ENCODE assay signal across 10 cellular contexts in genomic region chr13:50075619-50076097, GRCh38.
DNase-seq lines count a peak whose midpoint lies in the region; ATAC-seq and TF ChIP-seq lines count a peak whose summit lies in the region.
"Had no signal": no experiment of that assay in that cellular context is flagged by ENCODE, and none has a peak within 500 bp of the region (broad histone marks: within the 10 kb centered on the region; RNA-seq: fewer than 3 reads in every experiment).

No MANE protein-coding gene starts in this region.

- ATAC-seq in GM18868 (IDR thresholded peaks at IDR 0.05; ENCODE audit: unreplicated experiment) (peak; percentile 40), SK-N-SH treated with all-trans-retinoic acid at 6 μM for 48 hours (peak; percentile 53)
- ATAC-seq: heart right ventricle had no signal

- H3K4me3 ChIP-seq in BE2C (ENCODE audit: low read depth, low read length) (peak overlapping the region; percentile 24), fibroblast of the aortic adventitia (ENCODE audit: low read depth, low read length) (no peak overlapping the region)
- H3K4me3 ChIP-seq: heart right ventricle had no signal

- no peaks in the 10 kb centered on the region for H3K27me3 ChIP-seq in BE2C

- no peak for DNase-seq in BE2C
- DNase-seq in fibroblast of the aortic adventitia (ENCODE audit: low read depth) = peak; percentile 53
- DNase-seq in HPDE6-E6E7 (ENCODE audit: extremely low spot score) = no peak
- no peak for DNase-seq in endothelial cell (ENCODE audit: low spot score)
- no peak for DNase-seq in occipital lobe (lab: John Stamatoyannopoulos, UW)
- DNase-seq in nucleus accumbens (lab: John Stamatoyannopoulos, UW) = no peak
- DNase-seq: activated effector memory CD4-positive, alpha-beta T cell treated with anti-CD3 and anti-CD28 coated beads, Interleukin-2, amount 50 U/mL, for 16 hours; heart right ventricle had no signal

- H3K9me3 Mint-ChIP-seq in endothelial cell (ENCODE audit: unreplicated experiment) = no peaks in the 10 kb centered on the region

- TF ChIP-seq CTCF in BE2C (IDR thresholded peaks at IDR 0.05; ENCODE audit: low read depth, low read length) (no peak), fibroblast of the aortic adventitia (IDR thresholded peaks at IDR 0.05; ENCODE audit: insufficient read depth, low read length) (no peak), endothelial cell (IDR thresholded peaks at IDR 0.05; ENCODE audit: unreplicated experiment) (no peak)

- H3K4me3 Mint-ChIP-seq in endothelial cell (ENCODE audit: unreplicated experiment) = no peak overlapping the region

- H3K27ac Mint-ChIP-seq in endothelial cell (ENCODE audit: unreplicated experiment) = no peak overlapping the region

- no peaks in the 10 kb centered on the region for H3K36me3 Mint-ChIP-seq in endothelial cell (ENCODE audit: low read depth, unreplicated experiment)

- H3K4me1 Mint-ChIP-seq in endothelial cell (ENCODE audit: unreplicated experiment) = peaks cover 7% of the 10 kb centered on the region

- H3K36me3 ChIP-seq in BE2C = peaks cover 9% of the 10 kb centered on the region

- H3K9me3 ChIP-seq in BE2C = no peaks in the 10 kb centered on the region
- H3K9me3 ChIP-seq: heart right ventricle had no signal

- H3K27me3 Mint-ChIP-seq in endothelial cell (ENCODE audit: unreplicated experiment) = no peaks in the 10 kb centered on the region

- no peaks in the 10 kb centered on the region for H3K4me1 ChIP-seq in BE2C

TF ChIP-seq in SK-N-SH treated with all-trans-retinoic acid at 6 μM for 48 hours, 23 proteins besides CTCF, POLR2A, EP300 and RAD21:
- TF ChIP-seq TCF4 (CRISPR knock-in tag; IDR thresholded peaks at IDR 0.05; ENCODE audit: borderline replicate concordance) (peak; percentile 84), ZNF70 (CRISPR knock-in tag; IDR thresholded peaks at IDR 0.05) (no peak), ISL1 (CRISPR knock-in tag; IDR thresholded peaks at IDR 0.05) (peak; percentile 65), PATZ1 (CRISPR knock-in tag; IDR thresholded peaks at IDR 0.05; ENCODE audit: borderline replicate concordance) (no peak)
